In the genomic region with DNA sequence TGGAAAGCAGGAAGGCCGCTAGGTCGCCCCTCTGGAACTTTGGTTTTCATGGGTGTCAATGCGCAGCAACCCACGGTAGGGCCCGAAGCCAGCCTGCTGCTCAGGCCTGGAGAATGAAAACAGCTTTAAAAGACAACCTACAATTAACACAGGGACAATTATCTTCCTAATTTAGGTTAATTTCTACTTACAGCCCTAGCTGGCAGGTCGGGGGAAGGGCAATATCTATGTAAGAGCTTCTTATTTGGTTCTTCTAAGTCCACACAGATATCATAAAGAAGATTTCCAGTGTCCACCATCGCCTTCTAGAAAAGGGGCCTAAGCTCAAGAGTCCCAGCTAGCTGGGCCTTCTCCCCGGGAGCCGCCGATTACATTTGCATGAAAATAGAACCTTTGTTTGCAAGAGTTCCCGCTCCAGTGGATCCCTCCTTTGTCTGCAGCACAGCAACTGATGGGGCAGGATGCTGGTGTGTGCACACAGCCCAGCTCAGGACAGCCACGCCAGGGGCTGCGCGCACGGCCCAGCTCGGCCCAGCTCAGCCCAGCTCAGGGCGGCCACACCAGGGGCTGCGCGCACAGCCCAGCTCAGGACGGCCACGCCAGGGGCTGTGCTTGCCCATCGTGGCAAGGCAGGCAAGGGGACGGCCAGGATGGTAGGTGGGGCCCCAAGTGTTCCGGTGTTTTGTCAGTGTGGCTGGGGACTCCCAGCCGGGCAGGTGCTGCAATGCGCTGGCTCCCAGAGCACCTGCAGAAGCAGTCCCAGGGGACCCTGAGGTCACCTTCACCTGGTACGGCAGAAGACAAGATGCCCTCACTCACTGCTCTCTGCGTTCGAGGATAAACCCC, we compare ENCODE assay signal across 9 cellular contexts.
DNase-seq lines count a peak whose midpoint lies in the region; ATAC-seq, FAIRE-seq and TF ChIP-seq lines count a peak whose summit lies in the region.
"Had no signal": no experiment of that assay in that cellular context is flagged by ENCODE, and none has a peak within 500 bp of the region (broad histone marks: within the 10 kb centered on the region; RNA-seq: fewer than 3 reads in every experiment).

No MANE protein-coding gene starts in this region.

- intact Hi-C loops in cardiac septum (cut with DNase I) = no loop called here

- DNase-seq in COR-L47 (lab: John Stamatoyannopoulos, UW) (peak; percentile 59), NCI-H510A treated with DMSO at 0.1 percent for 48 hours (lab: John Stamatoyannopoulos, UW) (peak; percentile 64), cardiac septum (ENCODE audit: low spot score) (peak; percentile 58), pons (ENCODE audit: low spot score) (peak; percentile 87), GM12892 (ENCODE audit: insufficient read length) (no peak)
- DNase-seq in stimulated activated naive CD8-positive, alpha-beta T cell treated with anti-CD3 and anti-CD28 coated beads, Interleukin-15, Interleukin-2, amounts not matched to agents 100 U/mL and 50 U/mL, for 24 hours = no peak

- no peak for ATAC-seq in GM21367 (IDR thresholded peaks at IDR 0.05; ENCODE audit: unreplicated experiment)
- ATAC-seq in stimulated activated naive CD8-positive, alpha-beta T cell treated with anti-CD3 and anti-CD28 coated beads, Interleukin-15, Interleukin-2, amounts not matched to agents 100 U/mL and 50 U/mL, for 24 hours = no peak
- ATAC-seq in HG02759 (IDR thresholded peaks at IDR 0.05; ENCODE audit: unreplicated experiment) = no peak

- no peak for FAIRE-seq in GM12892 (lab: Jason Lieb, UNC)
- FAIRE-seq: D721Med had no signal

- no peak for TF ChIP-seq POLR2A in GM12892 (IDR thresholded peaks at IDR 0.05; ENCODE audit: low read depth, low read length)

Comparison
In these comparisons a context has a peak if more than half of its experiments do, and no peak if none do; other contexts are left out.
1. DNase-seq: peak in COR-L47 (single experiment), NCI-H510A treated with DMSO at 0.1 percent for 48 hours (single experiment), cardiac septum (single experiment) and pons (single experiment); none in stimulated activated naive CD8-positive, alpha-beta T cell treated with anti-CD3 and anti-CD28 coated beads, Interleukin-15, Interleukin-2, amounts not matched to agents 100 U/mL and 50 U/mL, for 24 hours (single experiment) and GM12892 (single experiment).